ENCODE assay signal across 17 cellular contexts in the genomic region with DNA sequence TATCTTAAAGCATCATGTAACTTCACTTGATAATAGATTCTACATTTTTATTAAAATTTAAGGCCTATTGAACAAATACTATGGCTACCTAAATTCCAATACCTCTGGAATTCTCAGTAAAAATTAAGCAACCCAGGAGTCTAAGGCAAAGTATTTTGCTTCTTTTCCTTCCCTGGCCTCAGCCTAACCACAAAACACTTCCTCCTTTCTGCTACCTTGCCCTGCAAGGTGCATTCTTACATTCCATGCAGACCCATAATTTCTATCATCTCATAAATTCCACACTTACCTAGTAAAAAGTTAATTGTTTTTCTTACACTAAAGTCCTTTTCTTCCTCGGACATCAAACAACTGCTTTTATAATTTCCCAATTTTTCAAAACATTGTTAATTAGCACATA. TPM values are rescaled to one million over a fixed set of nuclear protein-coding genes. Genes with fewer than 3 reads are reported as not detected.
A peak's percentile ranks its signal among the peaks of the same experiment; 100 is the strongest.
DNase-seq lines count a peak whose midpoint lies in the region; ATAC-seq, FAIRE-seq and TF ChIP-seq lines count a peak whose summit lies in the region.
"Had no signal": no experiment of that assay in that cellular context is flagged by ENCODE, and none has a peak within 500 bp of the region (broad histone marks: within the 10 kb centered on the region; RNA-seq: fewer than 3 reads in every experiment).

No MANE protein-coding gene starts in this region.

- in situ Hi-C loops in K562 (cut with MboI) = no loop called here

- TF ChIP-seq CTCF in K562 (IDR thresholded peaks at IDR 0.05 in 2 of 3, conservative IDR thresholded peaks at IDR 0.05 in 1 of 3; ENCODE audit: insufficient read depth in 2 of 3, low read depth in 1 of 3, low read length in 3 of 3) (no peak), sigmoid colon (IDR thresholded peaks at IDR 0.05) (no peak), vagina (IDR thresholded peaks at IDR 0.05) (no peak)

- DNase-seq in HT-29 (ENCODE audit: low spot score) = peak; percentile 35
- no peak for DNase-seq in K562 (ENCODE audit: extremely low read depth in 1 of 4, low spot score in 3 of 4)
- DNase-seq in left colon = no peak
- no peak for DNase-seq in stimulated activated CD4-positive, alpha-beta T cell treated with anti-CD3 and anti-CD28 coated beads, Interleukin-4, amount 100 ng/mL, for 24 hours
- DNase-seq in sigmoid colon = no peak
- DNase-seq in vagina (ENCODE audit: extremely low spot score in 2 of 2) = no peak
- DNase-seq in SJCRH30 = no peak
- DNase-seq: DMS153, EL, HFFc6, Karpas-422, MV-4-11, NCI-H187 treated with DMSO at 0.1 percent for 48 hours, NCI-H446 treated with DMSO at 0.1 percent for 48 hours, NCI-H748 treated with DMSO at 0.1 percent for 48 hours had no signal

- H3K36me3 ChIP-seq in BLaER1 = no peaks in the 10 kb centered on the region
- peaks cover 5% of the 10 kb centered on the region for H3K36me3 ChIP-seq in K562 (ENCODE audit: control insufficient read depth, insufficient read depth, low read length)
- no peaks in the 10 kb centered on the region for H3K36me3 ChIP-seq in sigmoid colon
- H3K36me3 ChIP-seq in vagina = no peaks in the 10 kb centered on the region
- H3K36me3 ChIP-seq in SJCRH30 = no peaks in the 10 kb centered on the region

- no peak overlapping the region for H2AFZ ChIP-seq in K562 (ENCODE audit: low read depth, low read length)

- H3K4me3 ChIP-seq in BLaER1 (no peak overlapping the region), K562 (no peak overlapping the region), sigmoid colon (no peak overlapping the region), vagina (no peak overlapping the region), SJCRH30 (no peak overlapping the region)

- H3K9ac ChIP-seq in BLaER1 (no peak overlapping the region), K562 (ENCODE audit: insufficient read depth in 1 of 2, low read depth in 2 of 2, low read length in 2 of 2) (peak overlapping the region in 1 of 2 experiments; percentile 65; a peak in 1 of 4 replicates)

- TF ChIP-seq EP300 in K562 (IDR thresholded peaks at IDR 0.05; ENCODE audit: low read length) (no peak), sigmoid colon (IDR thresholded peaks at IDR 0.05) (no peak)

- POLR2A ChIA-PET in K562 (lab: Yijun Ruan, JAX) = no interaction called here

- FAIRE-seq in K562 (lab: Jason Lieb, UNC) = no peak
- FAIRE-seq: A204.1 had no signal

- H3K27me3 ChIP-seq in BLaER1 (no peaks in the 10 kb centered on the region), K562 (ENCODE audit: control insufficient read depth in 2 of 2, insufficient read depth in 2 of 2, low read length in 2 of 2) (no peaks in the 10 kb centered on the region), sigmoid colon (no peaks in the 10 kb centered on the region), vagina (no peaks in the 10 kb centered on the region), SJCRH30 (no peaks in the 10 kb centered on the region)

- H3K4me1 ChIP-seq in BLaER1 (peaks cover 40% of the 10 kb centered on the region), K562 (replicated peaks in 1 of 2; ENCODE audit: control insufficient read depth in 2 of 2, insufficient read depth in 2 of 2, low read length in 2 of 2) (peaks cover 31 to 43% of the 10 kb centered on the region in 2 experiments), sigmoid colon (peaks cover 0 to 17% (median 11%) of the 10 kb centered on the region in 4 donors), vagina (peaks cover 28% of the 10 kb centered on the region), SJCRH30 (peaks cover 9% of the 10 kb centered on the region)

- H3K4me2 ChIP-seq in BLaER1 (peak overlapping the region; percentile 12; the same call in 1 of the 2 replicates), K562 (ENCODE audit: insufficient read depth, low read length) (peak overlapping the region; percentile 78)

- TF ChIP-seq POLR2A in K562 (conservative IDR thresholded peaks at IDR 0.05) (no peak), sigmoid colon (IDR thresholded peaks at IDR 0.05) (no peak), vagina (IDR thresholded peaks at IDR 0.05) (no peak)

- intact Hi-C loops in K562 (cut with micrococcal nuclease) = loop anchor here (1.0 to 5.0 kb wide), 2 partner anchors 14 to 102 kb away; no protein-coding TSS in a partner anchor
- intact Hi-C loops in left colon (cut with DNase I, micrococcal nuclease) = no loop called here
- intact Hi-C loops in sigmoid colon (cut with DNase I) = no loop called here
- intact Hi-C loops in vagina (cut with DNase I) = no loop called here

- peaks cover 94% of the 10 kb centered on the region for H3K79me2 ChIP-seq in K562 (ENCODE audit: control insufficient read depth, insufficient read depth, low read length)

- no peak for TF ChIP-seq RAD21 in K562 (CRISPR knock-in tag; conservative IDR thresholded peaks at IDR 0.05 in 1 of 2, IDR thresholded peaks at IDR 0.05 in 1 of 2)

- no peaks in the 10 kb centered on the region for H3K9me1 ChIP-seq in K562 (ENCODE audit: control insufficient read depth, insufficient read depth, low read length)

- H3K9me3 ChIP-seq in BLaER1 (no peaks in the 10 kb centered on the region), K562 (replicated peaks; ENCODE audit: control insufficient read depth, insufficient read depth, low read depth, low read length) (peaks cover 2% of the 10 kb centered on the region; the same call in 1 of the 2 replicates), sigmoid colon (no peaks in the 10 kb centered on the region), vagina (no peaks in the 10 kb centered on the region), SJCRH30 (replicated peaks) (peaks cover 3% of the 10 kb centered on the region)

- peaks cover 18% of the 10 kb centered on the region for H4K20me1 ChIP-seq in BLaER1
- H4K20me1 ChIP-seq in K562 (replicated peaks; ENCODE audit: control insufficient read depth, insufficient read depth, low read length) = no peaks in the 10 kb centered on the region

- WGBS in K562 (ENCODE audit: insufficient coverage, low coverage, missing lambda C conversion rate) = 14% methylated on average over 1 of the region's 1 CpG
- 19 to 52% methylated on average over 1 of the region's 1 CpG for WGBS in sigmoid colon, 2 donors

- CTCF ChIA-PET in K562 (lab: Yijun Ruan, JAX; ENCODE audit: low intra/inter-chr PET ratio) = no interaction called here

- ATAC-seq in K562 (no peak), left colon (peak; percentile 20)

- H3K27ac ChIP-seq in BLaER1 (no peak overlapping the region), K562 (ENCODE audit: extremely low read depth, low read depth, low read length) (peak overlapping the region; percentile 72; the same call in 2 of the 3 replicates), sigmoid colon (no peak overlapping the region), vagina (no peak overlapping the region), SJCRH30 (no peak overlapping the region)

- BruUV-seq in K562 (replicated peaks; lab: Mats Ljungman, UMichigan) = no TSS peak

TF ChIP-seq in K562, 482 proteins besides CTCF, POLR2A, EP300 and RAD21:
- TF ChIP-seq ZEB2 (IDR thresholded peaks at IDR 0.05) (0 out of 2 replicates have a peak, but pooled peaks have one; percentile 36), LARP7 (IDR thresholded peaks at IDR 0.05) (no peak), FOSL1 (tag; conservative IDR thresholded peaks at IDR 0.05) (0 out of 2 replicates have a peak, but pooled peaks have one; percentile 22), LCOR (CRISPR knock-in tag; IDR thresholded peaks at IDR 0.05) (no peak), ZBTB8A (IDR thresholded peaks at IDR 0.05; ENCODE audit: partially characterized antibody) (no peak), PTRF (tag; IDR thresholded peaks at IDR 0.05) (no peak), MYC (IDR thresholded peaks at IDR 0.05; ENCODE audit: low read depth, low read length) (no peak), MYC (CRISPR knock-in tag; IDR thresholded peaks at IDR 0.05; ENCODE audit: borderline replicate concordance, low read depth) (no peak), PURB (CRISPR knock-in tag; IDR thresholded peaks at IDR 0.05; ENCODE audit: low read depth) (no peak), ZNF174 (CRISPR knock-in tag; IDR thresholded peaks at IDR 0.05) (no peak), MTA2 (IDR thresholded peaks at IDR 0.05; ENCODE audit: low read depth) (no peak), ARID1B (IDR thresholded peaks at IDR 0.05) (0 out of 2 replicates have a peak, but pooled peaks have one; percentile 9), TAF15 (IDR thresholded peaks at IDR 0.05; ENCODE audit: low read depth, low read length) (no peak), SPI1 (IDR thresholded peaks at IDR 0.05; ENCODE audit: borderline replicate concordance, low read depth, low read length) (peak; percentile 92)
- TF ChIP-seq, protein P1, sequence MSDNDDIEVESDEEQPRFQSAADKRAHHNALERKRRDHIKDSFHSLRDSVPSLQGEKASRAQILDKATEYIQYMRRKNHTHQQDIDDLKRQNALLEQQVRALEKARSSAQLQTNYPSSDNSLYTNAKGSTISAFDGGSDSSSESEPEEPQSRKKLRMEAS (CRISPR knock-in tag; IDR thresholded peaks at IDR 0.05) = no peak

RNA-seq across cellular contexts. Expression of a gene that starts 3.7 kb away (rescaled TPM):
- 1.2 and 2.0 TPM in 2 replicates for total RNA-seq in HT-29 (2014; rRNA removed; shearing (Covaris generic))
- total RNA-seq in K562 (2011; cell fraction: chromatin; rRNA removed; ENCODE audit: low replicate concordance) = 112 and 313 TPM in 2 replicates
- total RNA-seq in K562 (2011; cell fraction: nucleolus; rRNA removed) = 47.4 and 65.8 TPM in 2 replicates
- total RNA-seq in K562 (2011; cell fraction: nucleoplasm; rRNA removed) = 143 and 203 TPM in 2 replicates
- total RNA-seq in K562 (2014; rRNA removed) = 19.2 and 22.8 TPM in 2 replicates
- total RNA-seq in K562 (2014; rRNA removed; fragmentation: Illumina TruSeq; extraction: Trizol) = 48.9 and 54.3 TPM in 2 replicates
- total RNA-seq in K562 (2015; rRNA removed; fragmentation: Illumina TruSeq; extraction: Trizol) = 26.1 and 27.9 TPM in 2 replicates
- 42.8 and 44.6 TPM in 2 replicates for total RNA-seq in K562 (2021)
- 101 and 122 TPM in 2 replicates for polyA plus RNA-seq in K562 (2011; rRNA removed)
- polyA plus RNA-seq in K562 (2011; cell fraction: cytosol; rRNA removed) = 18.7 and 42.5 TPM in 2 replicates
- 251 and 267 TPM in 2 replicates for polyA plus RNA-seq in K562 (2011; cell fraction: nucleus; rRNA removed)
- 19.2 and 19.7 TPM in 2 replicates for polyA plus RNA-seq in K562 (2012)
- polyA plus RNA-seq in K562 (2014; fragmentation: Illumina TruSeq; extraction: Trizol) = 43.9 and 44.4 TPM in 2 replicates
- 10 to 100 TPM in 1 of 2 experiments, 1 to 10 TPM in 1; 8.4 to 11.2 TPM for polyA plus RNA-seq in K562 (2014; fragmentation: Nextera tagmentation; extraction: Ambion mirVana)
- 27.6 and 31.1 TPM in 2 replicates for polyA plus RNA-seq in K562 (2014; rRNA removed)
- 107 and 132 TPM in 2 replicates for polyA minus RNA-seq in K562 (2011; rRNA and poly(A)+ RNA removed)
- 31.1 and 32.9 TPM in 2 replicates for polyA minus RNA-seq in K562 (2011; cell fraction: cytosol; rRNA and poly(A)+ RNA removed)
- 59.0 and 76.9 TPM in 2 replicates for polyA minus RNA-seq in K562 (2011; cell fraction: nucleus; rRNA and poly(A)+ RNA removed)
- total RNA-seq in left colon = 10 to 100 TPM; 67.0 to 73.8 TPM
- 10 to 100 TPM; 15.3 to 43.5 (median 16.5) TPM for total RNA-seq in sigmoid colon
- polyA plus RNA-seq in sigmoid colon = 10 to 100 TPM in 2 of 3 donors, 1 to 10 TPM in 1; 8.4 to 14.9 (median 12.9) TPM
- total RNA-seq in vagina = 32.9 TPM
- total RNA-seq in SJCRH30 (2014; rRNA removed; shearing (Covaris generic)) = 33.5 and 36.0 TPM in 2 replicates
